Comparison of ENCODE assay signal across 8 cellular contexts in genomic region chr16:4616047-4616811, GRCh38.
A peak's percentile ranks its signal among the peaks of the same experiment; 100 is the strongest.
DNase-seq lines count a peak whose midpoint lies in the region; ATAC-seq, FAIRE-seq and TF ChIP-seq lines count a peak whose summit lies in the region.

No MANE protein-coding gene starts in this region.

- H3K27me3 Mint-ChIP-seq in nephron progenitor cell (ENCODE audit: low read depth, poor library complexity), result no peaks in the 10 kb centered on the region
- H3K27me3 Mint-ChIP-seq in stimulated activated naive CD8-positive, alpha-beta T cell treated with anti-CD3 and anti-CD28 coated beads, Interleukin-15, amount 100 ng/mL, for 72 hours, result no peaks in the 10 kb centered on the region

- H3K27ac Mint-ChIP-seq in nephron progenitor cell, result peak overlapping the region; percentile 99
- peak overlapping the region; percentile 97 for H3K27ac Mint-ChIP-seq in stimulated activated naive CD8-positive, alpha-beta T cell treated with anti-CD3 and anti-CD28 coated beads, Interleukin-15, amount 100 ng/mL, for 72 hours

- H3K27me3 ChIP-seq in RWPE2 (ENCODE audit: insufficient read depth, poor library complexity, severe bottlenecking), result no peaks in the 10 kb centered on the region

- peak overlapping the region; percentile 85 for H3K9ac ChIP-seq in ES-I3 (ENCODE audit: low read depth, low read length)

- H3K9me3 Mint-ChIP-seq in nephron progenitor cell, result no peaks in the 10 kb centered on the region
- no peaks in the 10 kb centered on the region for H3K9me3 Mint-ChIP-seq in stimulated activated naive CD8-positive, alpha-beta T cell treated with anti-CD3 and anti-CD28 coated beads, Interleukin-15, amount 100 ng/mL, for 72 hours

- peaks cover 51% of the 10 kb centered on the region for H3K4me1 Mint-ChIP-seq in nephron progenitor cell
- peaks cover 60% of the 10 kb centered on the region for H3K4me1 Mint-ChIP-seq in stimulated activated naive CD8-positive, alpha-beta T cell treated with anti-CD3 and anti-CD28 coated beads, Interleukin-15, amount 100 ng/mL, for 72 hours

- peak; percentile 77 for FAIRE-seq in H54 (lab: Jason Lieb, UNC)

- DNase-seq in H54 (ENCODE audit: insufficient read length, low spot score) (peak; percentile 98), LoVo (ENCODE audit: low spot score) (peak; percentile 100), RWPE2 (ENCODE audit: low spot score) (peak; percentile 100), fibroblast of the conjunctiva (ENCODE audit: low read depth) (peak; percentile 99), nephron progenitor cell (peak; percentile 98)
- peak; percentile 99 for DNase-seq in activated effector memory CD4-positive, alpha-beta T cell treated with anti-CD3 and anti-CD28 coated beads, Interleukin-2, amount 50 U/mL, for 16 hours
- peak; percentile 97 to 99 for DNase-seq in stimulated activated naive CD8-positive, alpha-beta T cell treated with anti-CD3 and anti-CD28 coated beads, Interleukin-15, amount 100 ng/mL, for 72 hours

- peak; percentile 67 for ATAC-seq in RWPE2 (ENCODE audit: low read depth)
- ATAC-seq in stimulated activated naive CD8-positive, alpha-beta T cell treated with anti-CD3 and anti-CD28 coated beads, Interleukin-15, amount 100 ng/mL, for 72 hours, result peak; percentile 88

- peak overlapping the region; percentile 39 for H3K4me3 ChIP-seq in RWPE2 (ENCODE audit: severe bottlenecking)

- TF ChIP-seq CTCF in RWPE2 (IDR thresholded peaks at IDR 0.05; ENCODE audit: poor library complexity, severe bottlenecking) (peak; percentile 46), nephron progenitor cell (IDR thresholded peaks at IDR 0.05) (peak; percentile 31)

- H3K9me3 ChIP-seq in ES-I3 (ENCODE audit: control insufficient read depth, insufficient read depth, low read length) (no peaks in the 10 kb centered on the region), RWPE2 (ENCODE audit: severe bottlenecking) (no peaks in the 10 kb centered on the region)

- H3K4me3 Mint-ChIP-seq in nephron progenitor cell, result peak overlapping the region; percentile 87
- peak overlapping the region; percentile 93 to 96 for H3K4me3 Mint-ChIP-seq in stimulated activated naive CD8-positive, alpha-beta T cell treated with anti-CD3 and anti-CD28 coated beads, Interleukin-15, amount 100 ng/mL, for 72 hours

- H3K36me3 ChIP-seq in ES-I3 (ENCODE audit: insufficient read depth, low read length) (no peaks in the 10 kb centered on the region), RWPE2 (ENCODE audit: low read depth) (no peaks in the 10 kb centered on the region)

- no peaks in the 10 kb centered on the region for H3K36me3 Mint-ChIP-seq in nephron progenitor cell (ENCODE audit: low read depth)

- peak; percentile 44; the same call in 1 of the 2 replicates for TF ChIP-seq POLR2A in H54 (IDR thresholded peaks at IDR 0.05; ENCODE audit: low read depth, low read length)

- H3K4me1 ChIP-seq in ES-I3 (ENCODE audit: insufficient read depth, low read length) (peaks cover 23% of the 10 kb centered on the region), RWPE2 (ENCODE audit: insufficient read depth, poor library complexity, severe bottlenecking) (peaks cover 22% of the 10 kb centered on the region)

- H3K27ac ChIP-seq in RWPE2 (ENCODE audit: poor library complexity, severe bottlenecking), result peak overlapping the region; percentile 64

Comparison
In these comparisons a context has a peak if more than half of its experiments do, and no peak if none do; other contexts are left out.
1. Peak in every context shown above with its lines: DNase-seq, ATAC-seq, H3K4me3 ChIP-seq and H3K27ac ChIP-seq.